Comparison of ENCODE assay signal across 1 cellular context in genomic region chr2:161120775-161121174, GRCh38.
TF ChIP-seq lines count a peak whose summit lies in the region.

No MANE protein-coding gene starts in this region.

TF ChIP-seq in IMR-90, 13 proteins besides CTCF, POLR2A, EP300 and RAD21:
- TF ChIP-seq ELK1 (IDR thresholded peaks at IDR 0.05; ENCODE audit: borderline replicate concordance, low read depth, low read length) (no peak), USF2 (IDR thresholded peaks at IDR 0.05; ENCODE audit: low read depth, low read length) (no peak), RCOR1 (IDR thresholded peaks at IDR 0.05; ENCODE audit: insufficient replicate concordance, low read length) (no peak), RFX5 (IDR thresholded peaks at IDR 0.05; ENCODE audit: low read depth, low read length) (no peak), MAZ (IDR thresholded peaks at IDR 0.05; ENCODE audit: borderline replicate concordance, low read depth, low read length) (no peak), SMC3 (IDR thresholded peaks at IDR 0.05; ENCODE audit: low read depth, low read length) (no peak), MXI1 (IDR thresholded peaks at IDR 0.05; ENCODE audit: borderline replicate concordance, low read depth, low read length) (no peak), CHD1 (IDR thresholded peaks at IDR 0.05; ENCODE audit: low read depth, low read length) (no peak), FOS (IDR thresholded peaks at IDR 0.05; ENCODE audit: low read depth, low read length) (no peak)
